Comparison of ENCODE assay signal across 8 cellular contexts in genomic region chr13:52128714-52129700, GRCh38. TPM values are rescaled to one million over a fixed set of nuclear protein-coding genes. Genes with fewer than 3 reads are reported as not detected.
A peak's percentile ranks its signal among the peaks of the same experiment; 100 is the strongest.
DNase-seq lines count a peak whose midpoint lies in the region; ATAC-seq, FAIRE-seq and TF ChIP-seq lines count a peak whose summit lies in the region.

A gene with protein sequence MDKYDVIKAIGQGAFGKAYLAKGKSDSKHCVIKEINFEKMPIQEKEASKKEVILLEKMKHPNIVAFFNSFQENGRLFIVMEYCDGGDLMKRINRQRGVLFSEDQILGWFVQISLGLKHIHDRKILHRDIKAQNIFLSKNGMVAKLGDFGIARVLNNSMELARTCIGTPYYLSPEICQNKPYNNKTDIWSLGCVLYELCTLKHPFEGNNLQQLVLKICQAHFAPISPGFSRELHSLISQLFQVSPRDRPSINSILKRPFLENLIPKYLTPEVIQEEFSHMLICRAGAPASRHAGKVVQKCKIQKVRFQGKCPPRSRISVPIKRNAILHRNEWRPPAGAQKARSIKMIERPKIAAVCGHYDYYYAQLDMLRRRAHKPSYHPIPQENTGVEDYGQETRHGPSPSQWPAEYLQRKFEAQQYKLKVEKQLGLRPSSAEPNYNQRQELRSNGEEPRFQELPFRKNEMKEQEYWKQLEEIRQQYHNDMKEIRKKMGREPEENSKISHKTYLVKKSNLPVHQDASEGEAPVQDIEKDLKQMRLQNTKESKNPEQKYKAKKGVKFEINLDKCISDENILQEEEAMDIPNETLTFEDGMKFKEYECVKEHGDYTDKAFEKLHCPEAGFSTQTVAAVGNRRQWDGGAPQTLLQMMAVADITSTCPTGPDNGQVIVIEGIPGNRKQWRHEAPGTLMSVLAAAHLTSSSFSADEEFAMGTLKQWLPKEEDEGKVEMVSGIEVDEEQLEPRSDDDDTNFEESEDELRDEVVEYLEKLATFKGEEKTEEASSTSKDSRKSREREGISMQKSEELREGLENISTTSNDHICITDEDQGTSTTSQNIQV (minus strand): TSS chr13:52129073. CDS start chr13:52127482, 1,591 bp downstream.

- no peak within 1 kb of the TSS for H3K27ac Mint-ChIP-seq in T-helper 17 cell
- peak within 1 kb of the TSS; percentile 15 for H3K27ac Mint-ChIP-seq in astrocyte (ENCODE audit: unreplicated experiment)

- H3K9ac ChIP-seq in astrocyte (ENCODE audit: low read length), result peak within 1 kb of the TSS; percentile 43

- peak within 1 kb of the TSS; percentile 99 for H3K4me2 ChIP-seq in astrocyte (ENCODE audit: low read length)

- DNase-seq in ELR (ENCODE audit: low read depth) (peak; percentile 68), KG1 (lab: John Stamatoyannopoulos, UW) (peak; percentile 31), T-helper 17 cell (peak; percentile 40 to 54 (median 47)), astrocyte (ENCODE audit: low read depth) (peak; percentile 42), hypothalamus (lab: John Stamatoyannopoulos, UW) (peak in 43 of 51 donors; percentile 2 to 75 (median 43)), retina (peak; percentile 91)

- TF ChIP-seq CTCF in astrocyte (IDR thresholded peaks at IDR 0.05; ENCODE audit: insufficient read depth, low read depth, low read length), result peak; percentile 41

- H3K4me1 Mint-ChIP-seq in T-helper 17 cell (peaks cover 14% of the 10 kb centered on the region), astrocyte (ENCODE audit: low read depth, unreplicated experiment) (peaks cover 3% of the 10 kb centered on the region)

- peak within 1 kb of the TSS; percentile 57 for H3K4me3 ChIP-seq in astrocyte (ENCODE audit: insufficient read depth, low read depth, low read length)

- H3K27ac ChIP-seq in astrocyte (ENCODE audit: low read depth, low read length), result no peak within 1 kb of the TSS

- no peaks in the 10 kb centered on the region for H3K79me2 ChIP-seq in astrocyte (ENCODE audit: insufficient read depth, low read length)

- peaks cover 6% of the 10 kb centered on the region for H3K9me3 Mint-ChIP-seq in astrocyte (ENCODE audit: unreplicated experiment)

- no peaks in the 10 kb centered on the region for H3K9me3 ChIP-seq in T-helper 17 cell (ENCODE audit: control insufficient read depth, low read length, poor library complexity, severe bottlenecking)
- no peaks in the 10 kb centered on the region for H3K9me3 ChIP-seq in astrocyte (ENCODE audit: insufficient read depth, low read depth, low read length)

- ATAC-seq in GM21619 (IDR thresholded peaks at IDR 0.05; ENCODE audit: unreplicated experiment) (peak; percentile 67), T-helper 17 cell (peak; percentile 84), GM18520 (IDR thresholded peaks at IDR 0.05; ENCODE audit: unreplicated experiment) (no peak)

- FAIRE-seq in astrocyte (lab: Jason Lieb, UNC), result no peak

- no peaks in the 10 kb centered on the region for H4K20me1 ChIP-seq in astrocyte (ENCODE audit: insufficient read depth, low read length)

- H3K36me3 ChIP-seq in astrocyte (ENCODE audit: insufficient read depth, low read length), result peaks cover 15% of the 10 kb centered on the region

- H2AFZ ChIP-seq in astrocyte (ENCODE audit: low read depth, low read length), result peak within 1 kb of the TSS; percentile 78

- H3K36me3 Mint-ChIP-seq in T-helper 17 cell (ENCODE audit: low read depth), result peaks cover 16% of the 10 kb centered on the region
- peaks cover 16% of the 10 kb centered on the region for H3K36me3 Mint-ChIP-seq in astrocyte (ENCODE audit: low read depth, unreplicated experiment)

- H3K4me3 Mint-ChIP-seq in T-helper 17 cell (peak within 1 kb of the TSS; percentile 92), astrocyte (ENCODE audit: unreplicated experiment) (peak within 1 kb of the TSS; percentile 86)

- H3K4me1 ChIP-seq in astrocyte (ENCODE audit: insufficient read depth, low read length), result peaks cover 12% of the 10 kb centered on the region

- no peaks in the 10 kb centered on the region for H3K27me3 ChIP-seq in astrocyte (ENCODE audit: insufficient read depth, low read length)

- H3K27me3 Mint-ChIP-seq in T-helper 17 cell (peaks cover 12% of the 10 kb centered on the region), astrocyte (ENCODE audit: low read depth, unreplicated experiment) (no peaks in the 10 kb centered on the region)

RNA-seq across cellular contexts. Expression of the gene that starts here (rescaled TPM):
- total RNA-seq in T-helper 17 cell, result not detected
- 0.34 and 0.50 TPM in 2 replicates for total RNA-seq in astrocyte

Comparison
In these comparisons a context has a peak if more than half of its experiments do, and no peak if none do; other contexts are left out.
1. Peak in DNase-seq and ATAC-seq in T-helper 17 cell; RNA of the gene not detected or under 1 TPM.
2. Peak in DNase-seq, H3K4me3 ChIP-seq, H3K9ac ChIP-seq and H3K4me2 ChIP-seq in astrocyte; RNA of the gene not detected or under 1 TPM.
3. DNase-seq: peak in every context shown above with its lines; median percentile 91 in retina; 68 in ELR; 47 in T-helper 17 cell; 43 in hypothalamus; 42 in astrocyte; 31 in KG1.